Comparison of ENCODE assay signal across 1 cellular context in genomic region chr16:74607310-74607966, GRCh38.
TF ChIP-seq lines count a peak whose summit lies in the region.

No MANE protein-coding gene starts in this region.

TF ChIP-seq in K562, 482 proteins besides CTCF, POLR2A, EP300 and RAD21 (continued from another document):
- TF ChIP-seq MNT (conservative IDR thresholded peaks at IDR 0.05), result peak in 1 of 2 experiments; percentile 53; a peak in 1 of 4 replicates
- no peak for TF ChIP-seq MAFK (IDR thresholded peaks at IDR 0.05; ENCODE audit: low read length)
- TF ChIP-seq NR2C1 (IDR thresholded peaks at IDR 0.05), result peak; percentile 96
- peak; percentile 97 for TF ChIP-seq NR2C1 (tag; IDR thresholded peaks at IDR 0.05)
- TF ChIP-seq NFE2 (IDR thresholded peaks at IDR 0.05; ENCODE audit: low read depth), result 0 out of 2 replicates have a peak, but pooled peaks have one; percentile 38
- peak; percentile 81 for TF ChIP-seq CEBPB (tag; IDR thresholded peaks at IDR 0.05)
- no peak for TF ChIP-seq SAP30 (IDR thresholded peaks at IDR 0.05; ENCODE audit: borderline replicate concordance, insufficient read depth, low read depth, low read length, poor library complexity, severe bottlenecking)
- no peak for TF ChIP-seq ZNF707 (CRISPR knock-in tag; conservative IDR thresholded peaks at IDR 0.05)
- TF ChIP-seq EP400 (IDR thresholded peaks at IDR 0.05), result peak; percentile 45; the same call in 1 of the 2 replicates
